Comparison of ENCODE assay signal across 29 cellular contexts in genomic region chr12:25257590-25258324, GRCh38.
"Had no signal": no experiment of that assay in that cellular context is flagged by ENCODE, and none has a peak within 500 bp of the region (broad histone marks: within the 10 kb centered on the region; RNA-seq: fewer than 3 reads in every experiment).

No MANE protein-coding gene starts in this region.

- H3K9me3 ChIP-seq: breast epithelium, colonic mucosa, esophagus muscularis mucosa, heart left ventricle, lower lobe of right lung, sigmoid colon, stomach, suprapubic skin, transverse colon, vagina had no signal

- H3K27ac ChIP-seq: breast epithelium, colonic mucosa, dorsolateral prefrontal cortex, esophagus muscularis mucosa, heart left ventricle, lower lobe of right lung, sigmoid colon, transverse colon, vagina, VCaP had no signal

- DNase-seq: activated CD4-positive, alpha-beta T cell treated with anti-CD3 and anti-CD28 coated beads, Interleukin-2, amount 50 U/mL, for 4 hours; activated CD8-positive, alpha-beta memory T cell treated with anti-CD3 and anti-CD28 coated beads for 24 hours; activated CD8-positive, alpha-beta memory T cell treated with anti-CD3 and anti-CD28 coated beads, Interleukin-2, amount 50 U/mL, for 4 hours; activated naive CD4-positive, alpha-beta T cell treated with Interleukin-2 at 50 U/mL for 16 hours; activated naive CD8-positive, alpha-beta T cell treated with anti-CD3 and anti-CD28 coated beads for 36 hours; activated T-cell treated with anti-CD3 and anti-CD28 coated beads, Interleukin-2, amount 50 U/mL, for 24 hours; amniotic stem cell; colonic mucosa; dorsolateral prefrontal cortex; effector memory CD8-positive, alpha-beta T cell; heart left ventricle; immature natural killer cell; lower lobe of right lung; naive B cell; occipital lobe; sigmoid colon; stimulated activated CD4-positive, alpha-beta T cell treated with anti-CD3 and anti-CD28 coated beads, Interleukin-15, amount 100 ng/mL, for 24 hours; stomach; T-cell; transverse colon had no signal

- H3K4me2 ChIP-seq: smooth muscle cell had no signal

- H3K36me3 ChIP-seq: breast epithelium, colonic mucosa, esophagus muscularis mucosa, heart left ventricle, lower lobe of right lung, sigmoid colon, stomach, suprapubic skin, transverse colon, vagina had no signal

- H3K4me1 ChIP-seq: breast epithelium, esophagus muscularis mucosa, heart left ventricle, lower lobe of right lung, sigmoid colon, vagina had no signal

- ATAC-seq: activated T-helper 17 cell treated with anti-CD3 and anti-CD28 coated beads, Interleukin-2, amount 50 U/mL, for 72 hours; effector memory CD8-positive, alpha-beta T cell; heart left ventricle; stimulated activated memory B cell treated with anti-CD40 and anti-IgM and Interleukin-4, amounts not matched to agents 10 μg/mL and 1 μg/mL and 100 μg/mL, for 72 hours; T-cell had no signal

- FAIRE-seq: frontal cortex had no signal

- H3K27me3 ChIP-seq: breast epithelium, colonic mucosa, dorsolateral prefrontal cortex, esophagus muscularis mucosa, heart left ventricle, sigmoid colon, stomach, suprapubic skin, transverse colon, vagina had no signal

- H3K4me3 ChIP-seq: breast epithelium, colonic mucosa, dorsolateral prefrontal cortex, esophagus muscularis mucosa, heart left ventricle, lower lobe of right lung, sigmoid colon, smooth muscle cell, stomach, suprapubic skin, transverse colon, vagina had no signal
